ENCODE assay signal across 24 cellular contexts in genomic region chr20:2983508-2983907, GRCh38. TPM values are rescaled to one million over a fixed set of nuclear protein-coding genes. Genes with fewer than 3 reads are reported as not detected.
"Had no signal": no experiment of that assay in that cellular context is flagged by ENCODE, and none has a peak within 500 bp of the region (broad histone marks: within the 10 kb centered on the region; RNA-seq: fewer than 3 reads in every experiment).

No MANE protein-coding gene starts in this region.

- H3K27ac ChIP-seq: body of pancreas, colonic mucosa, esophagus muscularis mucosa, hepatocyte, prostate gland had no signal

- H3K27ac Mint-ChIP-seq: activated naive CD4-positive, alpha-beta T cell treated with anti-CD3 and anti-CD28 coated beads, Interleukin-2, amount 50 U/mL, for 72 hours; stimulated activated naive CD8-positive, alpha-beta T cell treated with anti-CD3 and anti-CD28 coated beads, Interleukin-15, Interleukin-2, amounts not matched to agents 100 ng/mL and 50 ng/mL, for 24 hours; type B pancreatic cell had no signal

- ATAC-seq: body of pancreas, left lobe of liver, right cardiac atrium had no signal

- DNase-seq: activated CD4-positive, alpha-beta T cell treated with anti-CD3 and anti-CD28 coated beads for 1 hour; activated CD4-positive, alpha-beta T cell treated with anti-CD3 and anti-CD28 coated beads, Interleukin-2, amount 50 U/mL, for 4 hours; activated effector memory CD4-positive, alpha-beta T cell treated with anti-CD3 and anti-CD28 coated beads, Interleukin-2, amount 50 U/mL, for 16 hours; amniotic stem cell; body of pancreas; central memory CD4-positive, alpha-beta T cell; colonic mucosa; islet precursor cell; mammary epithelial cell; right cardiac atrium; stimulated activated CD4-positive, alpha-beta T cell treated with anti-CD3 and anti-CD28 coated beads, Interleukin-15, amount 100 ng/mL, for 24 hours; stimulated activated CD4-positive, alpha-beta T cell treated with anti-CD3 and anti-CD28 coated beads, Interleukin-4, amount 100 ng/mL, for 1 hour; T-helper 9 cell had no signal

- H3K4me3 Mint-ChIP-seq: neural crest cell; stimulated activated naive CD8-positive, alpha-beta T cell treated with anti-CD3 and anti-CD28 coated beads, Interleukin-15, Interleukin-2, amounts not matched to agents 100 ng/mL and 50 ng/mL, for 24 hours; type B pancreatic cell had no signal

- H3K36me3 ChIP-seq: colonic mucosa, prostate gland had no signal

- H3K4me3 ChIP-seq: body of pancreas, colonic mucosa, esophagus muscularis mucosa, hepatocyte, prostate gland, skin epidermis had no signal

- H3K27me3 Mint-ChIP-seq: stimulated activated naive CD8-positive, alpha-beta T cell treated with anti-CD3 and anti-CD28 coated beads, Interleukin-15, Interleukin-2, amounts not matched to agents 100 ng/mL and 50 ng/mL, for 24 hours had no signal

- H3K27me3 ChIP-seq: body of pancreas, colonic mucosa, esophagus muscularis mucosa, hepatocyte had no signal

- H3K4me1 Mint-ChIP-seq: neural crest cell had no signal

- H3K4me2 ChIP-seq: hepatocyte had no signal

- H2AFZ ChIP-seq: hepatocyte had no signal

- H3K9me3 Mint-ChIP-seq: activated naive CD4-positive, alpha-beta T cell treated with anti-CD3 and anti-CD28 coated beads, Interleukin-2, amount 50 U/mL, for 72 hours; neural crest cell; stimulated activated naive CD8-positive, alpha-beta T cell treated with anti-CD3 and anti-CD28 coated beads, Interleukin-15, Interleukin-2, amounts not matched to agents 100 ng/mL and 50 ng/mL, for 24 hours; type B pancreatic cell had no signal

- H3K4me1 ChIP-seq: body of pancreas, colonic mucosa, prostate gland had no signal

- H3K9me3 ChIP-seq: body of pancreas, colonic mucosa, esophagus muscularis mucosa, prostate gland had no signal

RNA-seq across cellular contexts. Expression of gene GNRH2, which starts 59.9 kb away (rescaled TPM):
- total RNA-seq: body of pancreas, colonic mucosa, esophagus muscularis mucosa, osteoblast, prostate gland, temporal lobe had no signal
